1 cellular context compared by ENCODE assay signal in genomic region chr1:28668191-28668955, GRCh38.
A peak's percentile ranks its signal among the peaks of the same experiment; 100 is the strongest.
TF ChIP-seq lines count a peak whose summit lies in the region.

GMEB1 (plus strand) TSS chr1:28668784; CDS start chr1:28683613, 14,829 bp downstream.

TF ChIP-seq in K562, 482 proteins besides CTCF, POLR2A, EP300 and RAD21 (continued from another document and continues in another):
- TF ChIP-seq ZNF609 (CRISPR knock-in tag; IDR thresholded peaks at IDR 0.05; ENCODE audit: borderline replicate concordance) (no peak), SRSF3 (IDR thresholded peaks at IDR 0.05; ENCODE audit: insufficient read depth, low read length) (no peak), DPF2 (IDR thresholded peaks at IDR 0.05) (peak; percentile 74; the same call in 1 of the 2 replicates), ID3 (CRISPR knock-in tag; IDR thresholded peaks at IDR 0.05) (no peak), ID3 (tag; IDR thresholded peaks at IDR 0.05) (peak; percentile 76), RCOR1 (IDR thresholded peaks at IDR 0.05; ENCODE audit: borderline replicate concordance in 1 of 2, low read depth in 2 of 2, low read length in 2 of 2) (no peak), MEF2D (tag; conservative IDR thresholded peaks at IDR 0.05; ENCODE audit: low read depth) (0 out of 2 replicates have a peak, but pooled peaks have one; percentile 60), ZNF76 (CRISPR knock-in tag; IDR thresholded peaks at IDR 0.05; ENCODE audit: borderline replicate concordance) (peak; percentile 59; the same call in 1 of the 2 replicates), ZNF431 (CRISPR knock-in tag; IDR thresholded peaks at IDR 0.05) (no peak), MGA (IDR thresholded peaks at IDR 0.05) (peak; percentile 58), E2F1 (CRISPR knock-in tag; IDR thresholded peaks at IDR 0.05) (peak; percentile 36; the same call in 1 of the 2 replicates), XRCC3 (IDR thresholded peaks at IDR 0.05) (no peak), MAFG (tag; conservative IDR thresholded peaks at IDR 0.05) (no peak), FOXJ2 (tag; IDR thresholded peaks at IDR 0.05) (no peak), ZNF77 (CRISPR knock-in tag; IDR thresholded peaks at IDR 0.05) (no peak), ARID4B (CRISPR knock-in tag; IDR thresholded peaks at IDR 0.05) (0 out of 2 replicates have a peak, but pooled peaks have one; percentile 18), SPI1 (IDR thresholded peaks at IDR 0.05; ENCODE audit: borderline replicate concordance, low read depth, low read length) (no peak), TBP (optimal IDR thresholded peaks at IDR 0.05; ENCODE audit: low read depth, low read length) (peak; percentile 68), CEBPB (tag; IDR thresholded peaks at IDR 0.05) (no peak), CGGBP1 (CRISPR knock-in tag; IDR thresholded peaks at IDR 0.05) (no peak), BMI1 (IDR thresholded peaks at IDR 0.05; ENCODE audit: low read length) (no peak), PRDM10 (IDR thresholded peaks at IDR 0.05; ENCODE audit: partially characterized antibody) (peak; percentile 61), NR4A1 (CRISPR knock-in tag; IDR thresholded peaks at IDR 0.05) (no peak), NR4A1 (tag; IDR thresholded peaks at IDR 0.05) (peak; percentile 41; the same call in 1 of the 2 replicates), ZNF354B (CRISPR knock-in tag; IDR thresholded peaks at IDR 0.05) (no peak), EP400 (IDR thresholded peaks at IDR 0.05) (peak; percentile 33; the same call in 1 of the 2 replicates), HNRNPL (IDR thresholded peaks at IDR 0.05; ENCODE audit: low read depth, low read length) (no peak), IFI16 (CRISPR knock-in tag; IDR thresholded peaks at IDR 0.05) (no peak)
